In genomic region chr18:23716516-23716915, GRCh38 we compare ENCODE assay signal across 1 cellular context.
TF ChIP-seq lines count a peak whose summit lies in the region.

No MANE protein-coding gene starts in this region.

TF ChIP-seq in A549, 52 proteins besides CTCF, POLR2A, EP300 and RAD21 (continued from another document):
- TF ChIP-seq, protein P1, sequence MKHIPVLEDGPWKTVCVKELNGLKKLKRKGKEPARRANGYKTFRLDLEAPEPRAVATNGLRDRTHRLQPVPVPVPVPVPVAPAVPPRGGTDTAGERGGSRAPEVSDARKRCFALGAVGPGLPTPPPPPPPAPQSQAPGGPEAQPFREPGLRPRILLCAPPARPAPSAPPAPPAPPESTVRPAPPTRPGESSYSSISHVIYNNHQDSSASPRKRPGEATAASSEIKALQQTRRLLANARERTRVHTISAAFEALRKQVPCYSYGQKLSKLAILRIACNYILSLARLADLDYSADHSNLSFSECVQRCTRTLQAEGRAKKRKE (CRISPR knock-in tag; IDR thresholded peaks at IDR 0.05; ENCODE audit: low read depth): no peak
- TF ChIP-seq CBX8 (IDR thresholded peaks at IDR 0.05) (no peak), FOXS1 (CRISPR knock-in tag; IDR thresholded peaks at IDR 0.05) (no peak), RARB (CRISPR knock-in tag; IDR thresholded peaks at IDR 0.05) (no peak), KDM1A (IDR thresholded peaks at IDR 0.05; ENCODE audit: low read depth) (no peak), JUN (IDR thresholded peaks at IDR 0.05) (no peak), ZNF302 (CRISPR knock-in tag; IDR thresholded peaks at IDR 0.05) (no peak), SREBF2 (IDR thresholded peaks at IDR 0.05) (no peak)
